Comparison of ENCODE assay signal across 14 cellular contexts in the genomic region with DNA sequence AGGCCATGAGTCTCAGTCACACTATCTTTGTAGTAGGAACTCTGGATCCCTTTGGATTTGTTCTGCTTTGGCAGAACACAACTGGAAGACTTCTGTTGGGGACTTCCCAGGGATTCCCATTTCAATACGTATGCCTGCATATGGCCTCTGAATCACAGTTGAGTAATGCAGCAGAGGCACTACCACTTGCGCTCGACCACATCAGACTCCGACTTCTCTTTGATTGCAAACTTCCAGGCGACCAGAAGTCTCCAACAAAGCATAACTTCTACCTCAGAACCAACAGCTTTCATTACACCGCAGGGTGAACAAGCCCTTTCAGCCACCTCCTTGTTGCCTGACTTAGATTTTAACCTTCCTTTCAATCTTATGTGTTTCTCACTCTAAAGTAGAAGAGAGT.
"Had no signal": no experiment of that assay in that cellular context is flagged by ENCODE, and none has a peak within 500 bp of the region (broad histone marks: within the 10 kb centered on the region; RNA-seq: fewer than 3 reads in every experiment).

No MANE protein-coding gene starts in this region.

- H3K4me3 Mint-ChIP-seq: activated T-helper 1 cell treated with anti-CD3 and anti-CD28 coated beads, Interleukin-12 subunit alpha, Interleukin-12 subunit beta, Interleukin-2, Interleukin-4 antibody, amounts not matched to agents 30 ng/mL and 10 ng/mL and 1 ng/mL, durations not matched to agents 14 hours and 24 hours and 36 hours; memory B cell; natural killer cell; stimulated activated memory B cell treated with anti-CD40 and anti-IgM and Interleukin-4, amounts not matched to agents 10 μg/mL and 1 μg/mL and 100 μg/mL, for 72 hours; T-helper 2 cell treated with Interferon-gamma antibody and Interleukin-4, amounts not matched to agents 5 μg/mL and 100 μg/mL, for 36 hours had no signal

- H3K9me3 ChIP-seq: gastroesophageal sphincter, left ventricle myocardium inferior, thyroid gland had no signal

- H3K4me1 Mint-ChIP-seq: memory B cell; natural killer cell; stimulated activated memory B cell treated with anti-CD40 and anti-IgM and Interleukin-4, amounts not matched to agents 10 μg/mL and 1 μg/mL and 100 μg/mL, for 72 hours had no signal

- DNase-seq: activated CD4-positive, alpha-beta T cell treated with anti-CD3 and anti-CD28 coated beads, Interleukin-2, amount 50 U/mL, for 1 hour; activated CD8-positive, alpha-beta memory T cell treated with anti-CD3 and anti-CD28 coated beads for 24 hours; activated naive CD4-positive, alpha-beta T cell treated with Interleukin-2 at 50 U/mL for 16 hours; aorta; kidney; left ventricle myocardium inferior; natural killer cell; retina; thyroid gland had no signal

- H3K4me3 ChIP-seq: gastroesophageal sphincter, left ventricle myocardium inferior, thyroid gland had no signal

- FAIRE-seq: kidney had no signal

- H3K4me1 ChIP-seq: gastroesophageal sphincter, left ventricle myocardium inferior, thyroid gland had no signal

- H3K27ac ChIP-seq: gastroesophageal sphincter, left ventricle myocardium inferior, thyroid gland had no signal

- H3K27me3 Mint-ChIP-seq: memory B cell; stimulated activated memory B cell treated with anti-CD40 and anti-IgM and Interleukin-4, amounts not matched to agents 10 μg/mL and 1 μg/mL and 100 μg/mL, for 72 hours had no signal

- H3K27me3 ChIP-seq: gastroesophageal sphincter, thyroid gland had no signal

- H3K9me3 Mint-ChIP-seq: activated T-helper 1 cell treated with anti-CD3 and anti-CD28 coated beads, Interleukin-12 subunit alpha, Interleukin-12 subunit beta, Interleukin-2, Interleukin-4 antibody, amounts not matched to agents 30 ng/mL and 10 ng/mL and 1 ng/mL, durations not matched to agents 14 hours and 24 hours and 36 hours had no signal

- H3K36me3 ChIP-seq: gastroesophageal sphincter, left ventricle myocardium inferior, thyroid gland had no signal

- ATAC-seq: gastroesophageal sphincter; natural killer cell; stimulated activated memory B cell treated with anti-CD40 and anti-IgM and Interleukin-4, amounts not matched to agents 10 μg/mL and 1 μg/mL and 100 μg/mL, for 72 hours had no signal

- H3K27ac Mint-ChIP-seq: activated T-helper 1 cell treated with anti-CD3 and anti-CD28 coated beads, Interleukin-12 subunit alpha, Interleukin-12 subunit beta, Interleukin-2, Interleukin-4 antibody, amounts not matched to agents 30 ng/mL and 10 ng/mL and 1 ng/mL, durations not matched to agents 14 hours and 24 hours and 36 hours; memory B cell; natural killer cell; stimulated activated memory B cell treated with anti-CD40 and anti-IgM and Interleukin-4, amounts not matched to agents 10 μg/mL and 1 μg/mL and 100 μg/mL, for 72 hours; T-helper 2 cell treated with Interferon-gamma antibody and Interleukin-4, amounts not matched to agents 5 μg/mL and 100 μg/mL, for 36 hours had no signal

- H3K36me3 Mint-ChIP-seq: memory B cell; natural killer cell; stimulated activated memory B cell treated with anti-CD40 and anti-IgM and Interleukin-4, amounts not matched to agents 10 μg/mL and 1 μg/mL and 100 μg/mL, for 72 hours had no signal
